In the genomic region with DNA sequence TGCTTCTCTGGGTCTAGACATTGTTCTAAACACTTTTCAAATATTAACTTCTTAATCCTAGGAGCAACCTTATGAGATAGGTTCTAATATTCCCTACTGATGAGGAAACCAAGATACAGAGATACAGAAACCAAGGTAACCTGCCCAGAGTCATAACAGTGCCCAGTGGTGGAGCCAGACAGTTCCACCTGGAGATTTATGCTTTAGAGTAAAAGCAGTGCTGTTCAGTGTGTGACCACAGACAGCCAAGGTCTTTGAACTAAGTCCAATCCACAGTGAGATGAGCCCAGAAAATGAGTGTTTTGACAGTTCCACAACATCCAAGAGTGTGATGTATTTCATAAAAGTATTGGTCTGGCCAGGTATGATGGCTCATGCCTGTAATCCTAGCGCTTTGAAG, we compare ENCODE assay signal across 33 cellular contexts.
"Had no signal": no experiment of that assay in that cellular context is flagged by ENCODE, and none has a peak within 500 bp of the region (broad histone marks: within the 10 kb centered on the region; RNA-seq: fewer than 3 reads in every experiment).

No MANE protein-coding gene starts in this region.

- DNase-seq: activated B cell treated with CpG ODN at 0.5 μM for 24 hours; activated CD4-positive, alpha-beta memory T cell treated with anti-CD3 and anti-CD28 coated beads for 36 hours; activated CD4-positive, alpha-beta T cell treated with anti-CD3 and anti-CD28 coated beads for 48 hours; activated CD8-positive, alpha-beta memory T cell treated with anti-CD3 and anti-CD28 coated beads, Interleukin-2, amount 10 ng/mL, durations not matched to agents 7 days and 5 days; activated CD8-positive, alpha-beta memory T cell treated with anti-CD3 and anti-CD28 coated beads, Interleukin-2, amount 50 U/mL, for 4 hours; activated CD8-positive, alpha-beta T cell treated with anti-CD3 and anti-CD28 coated beads, Interleukin-2, amount 10 ng/mL, durations not matched to agents 7 days and 5 days; activated gamma-delta T cell treated with Interleukin-2 at 50 U/mL for 16 hours; activated naive CD4-positive, alpha-beta T cell treated with anti-CD3 and anti-CD28 coated beads, Interleukin-2, amount 50 U/mL, for 16 hours; activated naive CD4-positive, alpha-beta T cell treated with Interleukin-2 at 50 U/mL for 16 hours; activated T-cell treated with anti-CD3 and anti-CD28 coated beads, Interleukin-2, amount 50 U/mL, for 1 hour; activated T-cell treated with anti-CD3 and anti-CD28 coated beads, Interleukin-2, amount 50 U/mL, for 48 hours; amygdala; aorta; body of pancreas; caudate nucleus; cortex of kidney; dermis blood vessel endothelial cell; effector CD4-positive, alpha-beta T cell; effector memory CD8-positive, alpha-beta T cell; erythroblast; foreskin keratinocyte; gastrocnemius medialis; glutamatergic neuron; heart left ventricle; T-helper 1 cell; T-helper 17 cell; T1000; WERI-Rb-1 had no signal

- H3K36me3 Mint-ChIP-seq: activated CD4-positive, alpha-beta memory T cell treated with anti-CD3 and anti-CD28 coated beads for 36 hours; activated CD8-positive, alpha-beta memory T cell treated with anti-CD3 and anti-CD28 coated beads, Interleukin-2, amount 10 ng/mL, durations not matched to agents 7 days and 5 days; activated naive CD8-positive, alpha-beta T cell had no signal

- H3K36me3 ChIP-seq: esophagus muscularis mucosa, gastrocnemius medialis, heart left ventricle, WERI-Rb-1 had no signal

- H3K9me3 Mint-ChIP-seq: activated B cell treated with CpG ODN at 0.5 μM for 24 hours; activated CD4-positive, alpha-beta memory T cell treated with anti-CD3 and anti-CD28 coated beads for 36 hours; activated T-helper 1 cell treated with anti-CD3 and anti-CD28 coated beads, Interleukin-12 subunit alpha, Interleukin-12 subunit beta, Interleukin-2, Interleukin-4 antibody, amounts not matched to agents 30 ng/mL and 10 ng/mL and 1 ng/mL, durations not matched to agents 14 hours and 24 hours and 36 hours; effector memory CD8-positive, alpha-beta T cell; T-helper 2 cell treated with Interferon-gamma antibody and Interleukin-4, amounts not matched to agents 5 μg/mL and 100 μg/mL, for 36 hours had no signal

- FAIRE-seq: colon had no signal

- H3K27ac Mint-ChIP-seq: activated B cell treated with CpG ODN at 0.5 μM for 24 hours; activated CD4-positive, alpha-beta memory T cell treated with anti-CD3 and anti-CD28 coated beads for 36 hours; activated CD8-positive, alpha-beta memory T cell treated with anti-CD3 and anti-CD28 coated beads, Interleukin-2, amount 10 ng/mL, durations not matched to agents 7 days and 5 days; activated CD8-positive, alpha-beta T cell treated with anti-CD3 and anti-CD28 coated beads, Interleukin-2, amount 10 ng/mL, durations not matched to agents 7 days and 5 days; activated naive CD8-positive, alpha-beta T cell; activated T-helper 1 cell treated with anti-CD3 and anti-CD28 coated beads, Interleukin-12 subunit alpha, Interleukin-12 subunit beta, Interleukin-2, Interleukin-4 antibody, amounts not matched to agents 30 ng/mL and 10 ng/mL and 1 ng/mL, durations not matched to agents 14 hours and 24 hours and 36 hours; effector memory CD8-positive, alpha-beta T cell; T-helper 17 cell; T-helper 2 cell treated with Interferon-gamma antibody and Interleukin-4, amounts not matched to agents 5 μg/mL and 100 μg/mL, for 36 hours had no signal

- H3K4me1 ChIP-seq: foreskin keratinocyte had no signal

- H3K27me3 Mint-ChIP-seq: activated B cell treated with CpG ODN at 0.5 μM for 24 hours; activated CD4-positive, alpha-beta memory T cell treated with anti-CD3 and anti-CD28 coated beads for 36 hours; activated naive CD8-positive, alpha-beta T cell; effector memory CD8-positive, alpha-beta T cell; T-helper 17 cell had no signal

- H3K27ac ChIP-seq: body of pancreas, esophagus muscularis mucosa, foreskin keratinocyte, gastrocnemius medialis, heart left ventricle, WERI-Rb-1 had no signal

- H3K4me3 Mint-ChIP-seq: activated B cell treated with CpG ODN at 0.5 μM for 24 hours; activated CD4-positive, alpha-beta memory T cell treated with anti-CD3 and anti-CD28 coated beads for 36 hours; activated CD8-positive, alpha-beta memory T cell treated with anti-CD3 and anti-CD28 coated beads, Interleukin-2, amount 10 ng/mL, durations not matched to agents 7 days and 5 days; activated CD8-positive, alpha-beta T cell treated with anti-CD3 and anti-CD28 coated beads, Interleukin-2, amount 10 ng/mL, durations not matched to agents 7 days and 5 days; activated naive CD8-positive, alpha-beta T cell; activated T-helper 1 cell treated with anti-CD3 and anti-CD28 coated beads, Interleukin-12 subunit alpha, Interleukin-12 subunit beta, Interleukin-2, Interleukin-4 antibody, amounts not matched to agents 30 ng/mL and 10 ng/mL and 1 ng/mL, durations not matched to agents 14 hours and 24 hours and 36 hours; effector memory CD8-positive, alpha-beta T cell; T-helper 17 cell; T-helper 2 cell treated with Interferon-gamma antibody and Interleukin-4, amounts not matched to agents 5 μg/mL and 100 μg/mL, for 36 hours had no signal

- H3K4me3 ChIP-seq: body of pancreas, esophagus muscularis mucosa, gastrocnemius medialis, heart left ventricle had no signal

- H3K9me3 ChIP-seq: body of pancreas, esophagus muscularis mucosa, gastrocnemius medialis, heart left ventricle had no signal

- H3K27me3 ChIP-seq: body of pancreas, esophagus muscularis mucosa, gastrocnemius medialis, heart left ventricle had no signal
